In genomic region chr9:129383415-129384088, GRCh38 we compare ENCODE assay signal across 8 cellular contexts.
DNase-seq lines count a peak whose midpoint lies in the region; ATAC-seq, FAIRE-seq and TF ChIP-seq lines count a peak whose summit lies in the region.

No MANE protein-coding gene starts in this region.

- H3K4me3 ChIP-seq in Peyer's patch = peak overlapping the region; percentile 60 to 73 (median 68)
- peak overlapping the region; percentile 37 to 74 (median 65) for H3K4me3 ChIP-seq in subcutaneous abdominal adipose tissue (ENCODE audit: low read depth in 1 of 5, low read length in 5 of 5)

- FAIRE-seq in frontal cortex (lab: Jason Lieb, UNC) = no peak

- no peak for TF ChIP-seq CTCF in GM13976 (IDR thresholded peaks at IDR 0.05; ENCODE audit: borderline replicate concordance, control extremely low read depth, extremely low read depth, insufficient read depth, missing control alignments)
- TF ChIP-seq CTCF in Peyer's patch (IDR thresholded peaks at IDR 0.05) = peak in 4 of 6 experiments; percentile 34 to 45 (median 37)

- peak; percentile 31 to 35 for TF ChIP-seq POLR2A in Peyer's patch (IDR thresholded peaks at IDR 0.05)

- H3K9me3 ChIP-seq in Peyer's patch (no peaks in the 10 kb centered on the region), subcutaneous abdominal adipose tissue (ENCODE audit: control insufficient read depth in 5 of 5, low read length in 5 of 5) (no peaks in the 10 kb centered on the region)

- H3K27me3 ChIP-seq in Peyer's patch = no peaks in the 10 kb centered on the region
- H3K27me3 ChIP-seq in subcutaneous abdominal adipose tissue (ENCODE audit: control insufficient read depth in 5 of 5, insufficient read depth in 4 of 5, low read length in 5 of 5) = peaks cover 0 to 5% (median 0%) of the 10 kb centered on the region in 5 donors

- in situ Hi-C loops in GM13976 (cut with MboI; ENCODE audit: low sequenced_read_pairs, unreplicated experiment) = no loop called here

- no peaks in the 10 kb centered on the region for H3K36me3 ChIP-seq in Peyer's patch
- H3K36me3 ChIP-seq in subcutaneous abdominal adipose tissue (ENCODE audit: control insufficient read depth in 5 of 5, insufficient read depth in 5 of 5, low read length in 5 of 5) = no peaks in the 10 kb centered on the region

- DNase-seq in GM13976 (ENCODE audit: low spot score) = peak; percentile 90
- peak; percentile 72 to 89 (median 85) for DNase-seq in Peyer's patch
- DNase-seq in activated naive CD4-positive, alpha-beta T cell treated with Interleukin-2 at 50 U/mL for 16 hours = peak; percentile 63
- DNase-seq in frontal cortex (ENCODE audit: low spot score in 2 of 2) = peak; percentile 77 to 84
- peak in 48 of 56 donors; percentile 21 to 87 (median 54) for DNase-seq in nucleus accumbens (lab: John Stamatoyannopoulos, UW)

- ATAC-seq in HG03378 (IDR thresholded peaks at IDR 0.05; ENCODE audit: unreplicated experiment) (peak; percentile 61), HG03460 (IDR thresholded peaks at IDR 0.05; ENCODE audit: unreplicated experiment) (no peak)

- peak overlapping the region; percentile 48 to 79 (median 75) for H3K9ac ChIP-seq in subcutaneous abdominal adipose tissue (ENCODE audit: low read length in 5 of 5)

- H3K27ac ChIP-seq in Peyer's patch (peak overlapping the region; percentile 82 to 94 (median 88)), subcutaneous abdominal adipose tissue (ENCODE audit: low read depth, low read length) (peak overlapping the region; percentile 69)

- H3K4me1 ChIP-seq in Peyer's patch = peaks cover 0 to 13% (median 3%) of the 10 kb centered on the region in 4 donors
- peaks cover 3 to 20% (median 15%) of the 10 kb centered on the region in 5 donors for H3K4me1 ChIP-seq in subcutaneous abdominal adipose tissue (ENCODE audit: control insufficient read depth in 5 of 5, insufficient read depth in 5 of 5, low read length in 5 of 5)
